Comparison of ENCODE assay signal across 1 cellular context in genomic region chr1:116711061-116711582, GRCh38.
TF ChIP-seq lines count a peak whose summit lies in the region.

No MANE protein-coding gene starts in this region.

TF ChIP-seq in A549, 52 proteins besides CTCF, POLR2A, EP300 and RAD21 (continued from another document):
- TF ChIP-seq PHF8 (IDR thresholded peaks at IDR 0.05; ENCODE audit: borderline replicate concordance, low read depth) (no peak), FOXS1 (CRISPR knock-in tag; IDR thresholded peaks at IDR 0.05) (no peak), TFCP2L1 (CRISPR knock-in tag; IDR thresholded peaks at IDR 0.05) (no peak), REST (IDR thresholded peaks at IDR 0.05) (no peak), MYC (IDR thresholded peaks at IDR 0.05; ENCODE audit: borderline replicate concordance, low read length) (no peak)
